In genomic region chr2:21041943-21042707, GRCh38 we compare ENCODE assay signal across 1 cellular context.
TF ChIP-seq lines count a peak whose summit lies in the region.

No MANE protein-coding gene starts in this region.

TF ChIP-seq in HepG2, 621 proteins besides CTCF, POLR2A, EP300 and RAD21 (continued from another document and continues in another):
- TF ChIP-seq ZNF704 (CRISPR knock-in tag; IDR thresholded peaks at IDR 0.05; ENCODE audit: borderline replicate concordance) (peak; percentile 93; the same call in 1 of the 2 replicates), ZNF510 (CRISPR knock-in tag; IDR thresholded peaks at IDR 0.05; ENCODE audit: low read depth) (peak; percentile 76; the same call in 1 of the 2 replicates), ZNF616 (CRISPR knock-in tag; IDR thresholded peaks at IDR 0.05; ENCODE audit: low read depth) (0 out of 2 replicates have a peak, but pooled peaks have one; percentile 55), ZNF687 (CRISPR knock-in tag; IDR thresholded peaks at IDR 0.05) (peak; percentile 67), HIC2 (CRISPR knock-in tag; IDR thresholded peaks at IDR 0.05; ENCODE audit: low read depth) (no peak), ZNF850 (CRISPR knock-in tag; conservative IDR thresholded peaks at IDR 0.05) (no peak), NCOR1 (IDR thresholded peaks at IDR 0.05; ENCODE audit: borderline replicate concordance, low read length) (peak; percentile 95), TOPORS (CRISPR knock-in tag; IDR thresholded peaks at IDR 0.05) (0 out of 2 replicates have a peak, but pooled peaks have one; percentile 60), ZNF101 (CRISPR knock-in tag; IDR thresholded peaks at IDR 0.05; ENCODE audit: borderline replicate concordance, low read depth) (no peak), GLMP (CRISPR knock-in tag; IDR thresholded peaks at IDR 0.05; ENCODE audit: borderline replicate concordance) (no peak), SMAD1 (CRISPR knock-in tag; IDR thresholded peaks at IDR 0.05; ENCODE audit: borderline replicate concordance, low read depth) (no peak; the same call in 1 of the 2 replicates), PCBP1 (IDR thresholded peaks at IDR 0.05; ENCODE audit: borderline replicate concordance, low read depth, low read length) (no peak), ZNF407 (CRISPR knock-in tag; IDR thresholded peaks at IDR 0.05; ENCODE audit: not compliant biosample characterization) (peak; percentile 21), ZNF605 (CRISPR knock-in tag; IDR thresholded peaks at IDR 0.05) (peak; percentile 93; the same call in 1 of the 2 replicates), ZNF530 (CRISPR knock-in tag; IDR thresholded peaks at IDR 0.05; ENCODE audit: low read depth) (no peak), AKNA (CRISPR knock-in tag; IDR thresholded peaks at IDR 0.05; ENCODE audit: borderline replicate concordance) (peak; percentile 23), SRSF4 (IDR thresholded peaks at IDR 0.05; ENCODE audit: low read depth, low read length, poor library complexity, severe bottlenecking) (no peak)
